19 cellular contexts compared by ENCODE assay signal in genomic region chr2:146820672-146821071, GRCh38.
DNase-seq lines count a peak whose midpoint lies in the region; ATAC-seq, FAIRE-seq and TF ChIP-seq lines count a peak whose summit lies in the region.
"Had no signal": no experiment of that assay in that cellular context is flagged by ENCODE, and none has a peak within 500 bp of the region (broad histone marks: within the 10 kb centered on the region; RNA-seq: fewer than 3 reads in every experiment).

No MANE protein-coding gene starts in this region.

- no peak for TF ChIP-seq CTCF in left ventricle myocardium inferior (IDR thresholded peaks at IDR 0.05; ENCODE audit: borderline replicate concordance)

- H2AFZ ChIP-seq in ACC112 (ENCODE audit: low read length, unreplicated experiment), result peak overlapping the region; percentile 14

- H3K4me3 ChIP-seq in ACC112 (ENCODE audit: low read depth, low read length) (0 out of 2 replicates have a peak overlapping the region, but pooled peaks have one; percentile 16), left ventricle myocardium inferior (no peak overlapping the region)
- H3K4me3 ChIP-seq: coronary artery, gastroesophageal sphincter, upper lobe of right lung had no signal

- FAIRE-seq in HTR-8/SVneo (lab: Jason Lieb, UNC), result no peak
- FAIRE-seq: kidney had no signal

- DNase-seq in HTR-8/SVneo (ENCODE audit: insufficient read length, low spot score), result peak; percentile 50
- DNase-seq in astrocyte of the hippocampus (ENCODE audit: low read depth, low spot score), result peak; percentile 55
- DNase-seq in glomerular endothelial cell (ENCODE audit: extremely low read depth, low read depth, low spot score), result peak; percentile 63
- no peak for DNase-seq in left ventricle myocardium inferior
- DNase-seq in GM19240 (ENCODE audit: insufficient read length, low spot score), result no peak
- DNase-seq: activated CD8-positive, alpha-beta memory T cell treated with anti-CD3 and anti-CD28 coated beads, Interleukin-2, amount 10 ng/mL, durations not matched to agents 7 days and 5 days; activated naive CD8-positive, alpha-beta T cell treated with anti-CD3 and anti-CD28 coated beads for 36 hours; kidney; NCI-H1694; NCI-H69; SIG-M5; stimulated activated CD4-positive, alpha-beta T cell treated with anti-CD3 and anti-CD28 coated beads, Interleukin-2, amount 100 ng/mL, for 24 hours; upper lobe of right lung; WERI-Rb-1 had no signal

- no peaks in the 10 kb centered on the region for H3K79me2 ChIP-seq in ACC112 (ENCODE audit: control insufficient read depth, insufficient read depth, low read length, unreplicated experiment)

- H3K4me1 ChIP-seq in ACC112 (ENCODE audit: control insufficient read depth, insufficient read depth, low read length, unreplicated experiment) (peaks cover 41% of the 10 kb centered on the region), left ventricle myocardium inferior (no peaks in the 10 kb centered on the region)
- H3K4me1 ChIP-seq: upper lobe of right lung had no signal

- intact Hi-C loops in left ventricle myocardium inferior (cut with micrococcal nuclease), result no loop called here

- H3K27me3 ChIP-seq in ACC112 (ENCODE audit: insufficient read depth, low read length) (no peaks in the 10 kb centered on the region), left ventricle myocardium inferior (ENCODE audit: low read depth) (no peaks in the 10 kb centered on the region)
- H3K27me3 ChIP-seq: gastroesophageal sphincter, upper lobe of right lung had no signal

- H3K9me3 ChIP-seq in left ventricle myocardium inferior (replicated peaks), result peaks cover 8% of the 10 kb centered on the region
- H3K9me3 ChIP-seq: gastroesophageal sphincter, upper lobe of right lung had no signal

- H3K36me3 ChIP-seq in ACC112 (ENCODE audit: insufficient read depth, low read length) (no peaks in the 10 kb centered on the region), left ventricle myocardium inferior (no peaks in the 10 kb centered on the region)
- H3K36me3 ChIP-seq: gastroesophageal sphincter, upper lobe of right lung, WERI-Rb-1 had no signal

- ATAC-seq in HG03520 (IDR thresholded peaks at IDR 0.05; ENCODE audit: unreplicated experiment), result no peak
- no peak for ATAC-seq in GM18511 (IDR thresholded peaks at IDR 0.05; ENCODE audit: unreplicated experiment)
- ATAC-seq: activated CD8-positive, alpha-beta memory T cell treated with anti-CD3 and anti-CD28 coated beads, Interleukin-2, amount 10 ng/mL, durations not matched to agents 7 days and 5 days; gastroesophageal sphincter; upper lobe of right lung had no signal

- H3K27ac ChIP-seq in ACC112 (ENCODE audit: low read depth, low read length) (peak overlapping the region; percentile 65), left ventricle myocardium inferior (replicated peaks) (no peak overlapping the region)
- H3K27ac ChIP-seq: coronary artery, gastroesophageal sphincter, upper lobe of right lung, WERI-Rb-1 had no signal

Comparison
In these comparisons a context has a peak if more than half of its experiments do, and no peak if none do; other contexts are left out.
1. DNase-seq: peak in HTR-8/SVneo (single experiment), astrocyte of the hippocampus (single experiment) and glomerular endothelial cell (single experiment); none in left ventricle myocardium inferior (single experiment) and GM19240 (single experiment).